16 cellular contexts compared by ENCODE assay signal in the genomic region with DNA sequence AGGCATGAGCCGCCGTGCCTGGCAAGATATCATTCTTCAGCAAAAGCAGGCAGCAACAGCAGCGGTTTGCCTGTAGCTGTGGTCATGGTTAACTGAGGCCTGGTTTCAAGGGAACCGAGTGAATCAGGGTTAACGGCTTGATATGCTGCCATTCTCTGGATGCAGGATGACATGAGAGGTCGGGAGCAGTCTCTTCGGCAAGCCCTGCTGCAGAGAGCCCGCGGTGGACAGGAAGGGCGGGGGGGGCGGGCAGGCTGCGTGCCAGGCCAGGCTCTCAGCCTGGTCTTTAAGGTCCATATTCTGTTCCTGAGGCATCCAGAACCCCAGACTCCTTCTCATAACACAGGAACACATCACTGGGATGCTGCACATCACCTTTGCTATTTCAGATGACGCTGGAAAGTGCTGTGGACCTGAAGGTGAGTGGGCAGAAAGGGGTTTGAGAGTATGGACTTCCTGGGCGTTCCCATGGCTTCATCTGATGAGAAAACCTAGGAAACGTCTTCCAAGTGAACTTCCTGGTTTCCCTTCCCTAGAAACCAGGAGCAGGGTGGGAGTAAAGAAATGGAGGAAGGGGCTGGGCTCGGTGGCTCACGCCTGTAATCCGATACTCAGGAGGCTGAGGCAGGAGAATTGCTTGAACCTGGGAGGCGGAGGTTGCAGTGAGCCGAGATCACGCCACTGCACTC.
"Had no signal": no experiment of that assay in that cellular context is flagged by ENCODE, and none has a peak within 500 bp of the region (broad histone marks: within the 10 kb centered on the region; RNA-seq: fewer than 3 reads in every experiment).

No MANE protein-coding gene starts in this region.

- H3K27me3 ChIP-seq: cardiac muscle cell, tibial nerve had no signal

- DNase-seq: activated CD4-positive, alpha-beta memory T cell treated with anti-CD3 and anti-CD28 coated beads for 36 hours; activated gamma-delta T cell treated with Interleukin-2 at 50 U/mL for 16 hours; activated T-cell treated with anti-CD3 and anti-CD28 coated beads for 4 hours; amniotic stem cell; endodermal cell; foreskin melanocyte; retina had no signal

- H3K27ac Mint-ChIP-seq: activated CD4-positive, alpha-beta memory T cell treated with anti-CD3 and anti-CD28 coated beads for 36 hours; activated naive CD8-positive, alpha-beta T cell; activated T-helper 1 cell treated with anti-CD3 and anti-CD28 coated beads, Interleukin-12 subunit alpha, Interleukin-12 subunit beta, Interleukin-2, Interleukin-4 antibody, amounts not matched to agents 30 ng/mL and 10 ng/mL and 1 ng/mL, durations not matched to agents 14 hours and 24 hours and 36 hours; stimulated activated naive CD8-positive, alpha-beta T cell treated with anti-CD3 and anti-CD28 coated beads, Interleukin-15, Interleukin-2, amounts not matched to agents 100 ng/mL and 50 ng/mL, for 24 hours had no signal

- H3K4me3 ChIP-seq: cardiac muscle cell, SK-N-MC, tibial nerve had no signal

- H3K4me3 Mint-ChIP-seq: activated CD4-positive, alpha-beta memory T cell treated with anti-CD3 and anti-CD28 coated beads for 36 hours; activated naive CD8-positive, alpha-beta T cell; activated T-helper 1 cell treated with anti-CD3 and anti-CD28 coated beads, Interleukin-12 subunit alpha, Interleukin-12 subunit beta, Interleukin-2, Interleukin-4 antibody, amounts not matched to agents 30 ng/mL and 10 ng/mL and 1 ng/mL, durations not matched to agents 14 hours and 24 hours and 36 hours; endodermal cell; stimulated activated naive CD8-positive, alpha-beta T cell treated with anti-CD3 and anti-CD28 coated beads, Interleukin-15, Interleukin-2, amounts not matched to agents 100 ng/mL and 50 ng/mL, for 24 hours; T-helper 2 cell treated with Interferon-gamma antibody and Interleukin-4, amounts not matched to agents 5 μg/mL and 100 μg/mL, for 36 hours had no signal

- H3K4me1 ChIP-seq: parathyroid adenoma had no signal

- H3K27ac ChIP-seq: cardiac muscle cell, parathyroid adenoma, SK-N-MC, tibial nerve had no signal

- H3K9me3 Mint-ChIP-seq: activated CD4-positive, alpha-beta memory T cell treated with anti-CD3 and anti-CD28 coated beads for 36 hours; activated T-helper 1 cell treated with anti-CD3 and anti-CD28 coated beads, Interleukin-12 subunit alpha, Interleukin-12 subunit beta, Interleukin-2, Interleukin-4 antibody, amounts not matched to agents 30 ng/mL and 10 ng/mL and 1 ng/mL, durations not matched to agents 14 hours and 24 hours and 36 hours; stimulated activated naive CD8-positive, alpha-beta T cell treated with anti-CD3 and anti-CD28 coated beads, Interleukin-15, Interleukin-2, amounts not matched to agents 100 ng/mL and 50 ng/mL, for 24 hours; T-helper 2 cell treated with Interferon-gamma antibody and Interleukin-4, amounts not matched to agents 5 μg/mL and 100 μg/mL, for 36 hours had no signal

- FAIRE-seq: TTC549 had no signal

- H3K27me3 Mint-ChIP-seq: activated CD4-positive, alpha-beta memory T cell treated with anti-CD3 and anti-CD28 coated beads for 36 hours; activated naive CD8-positive, alpha-beta T cell; stimulated activated naive CD8-positive, alpha-beta T cell treated with anti-CD3 and anti-CD28 coated beads, Interleukin-15, Interleukin-2, amounts not matched to agents 100 ng/mL and 50 ng/mL, for 24 hours had no signal
